ENCODE assay signal across 21 cellular contexts in genomic region chr1:93587354-93587753, GRCh38.
DNase-seq lines count a peak whose midpoint lies in the region; ATAC-seq and TF ChIP-seq lines count a peak whose summit lies in the region.
"Had no signal": no experiment of that assay in that cellular context is flagged by ENCODE, and none has a peak within 500 bp of the region (broad histone marks: within the 10 kb centered on the region; RNA-seq: fewer than 3 reads in every experiment).

No MANE protein-coding gene starts in this region.

- H3K36me3 ChIP-seq in HEK293 (ENCODE audit: control insufficient read depth in 2 of 2, insufficient read depth in 1 of 2, low read length in 2 of 2) (peaks cover 0 to 35% of the 10 kb centered on the region in 2 experiments; a peak in 2 of 3 replicates), PC-9 (ENCODE audit: low read depth) (peaks cover 87% of the 10 kb centered on the region)

- POLR2A ChIA-PET in HEK293 (lab: Yijun Ruan, JAX), result no interaction called here
- POLR2A ChIA-PET in PC-9 (lab: Charles Lee; ENCODE audit: unreplicated experiment), result no interaction called here

- no peaks in the 10 kb centered on the region for H3K27me3 Mint-ChIP-seq in stimulated activated memory B cell treated with anti-CD40 and anti-IgM and Interleukin-4, amounts not matched to agents 10 μg/mL and 1 μg/mL and 100 μg/mL, for 72 hours
- H3K27me3 Mint-ChIP-seq: CD4-positive, alpha-beta T cell; IgD-negative memory B cell had no signal

- H3K4me1 ChIP-seq in HEK293 (ENCODE audit: control insufficient read depth, insufficient read depth, low read length) (peaks cover 4% of the 10 kb centered on the region), PC-9 (replicated peaks; ENCODE audit: insufficient read depth) (peaks cover 92% of the 10 kb centered on the region)

- H2AFZ ChIP-seq in PC-9, result no peak overlapping the region

- H3F3A ChIP-seq in PC-9 (ENCODE audit: insufficient read depth, low read depth), result peaks cover 97% of the 10 kb centered on the region

- no peak overlapping the region for H3K4me3 ChIP-seq in HEK293 (ENCODE audit: low read depth, low read length)
- H3K4me3 ChIP-seq in PC-9, result no peak overlapping the region

- no peaks in the 10 kb centered on the region for H3K9me3 Mint-ChIP-seq in stimulated activated memory B cell treated with anti-CD40 and anti-IgM and Interleukin-4, amounts not matched to agents 10 μg/mL and 1 μg/mL and 100 μg/mL, for 72 hours
- H3K9me3 Mint-ChIP-seq: CD4-positive, alpha-beta T cell; IgD-negative memory B cell had no signal

- H3K36me3 Mint-ChIP-seq in stimulated activated memory B cell treated with anti-CD40 and anti-IgM and Interleukin-4, amounts not matched to agents 10 μg/mL and 1 μg/mL and 100 μg/mL, for 72 hours, result peaks cover 81% of the 10 kb centered on the region

- no peak overlapping the region for H3K4me3 Mint-ChIP-seq in stimulated activated memory B cell treated with anti-CD40 and anti-IgM and Interleukin-4, amounts not matched to agents 10 μg/mL and 1 μg/mL and 100 μg/mL, for 72 hours
- H3K4me3 Mint-ChIP-seq: CD4-positive, alpha-beta T cell; IgD-negative memory B cell had no signal

- BruUV-seq in PC-9 (replicated peaks; lab: Mats Ljungman, UMichigan), result no TSS peak

- no peaks in the 10 kb centered on the region for H3K9me2 ChIP-seq in PC-9 (ENCODE audit: insufficient read depth)
- H3K9me2 ChIP-seq: SK-N-SH had no signal

- no peak overlapping the region for H3K27ac ChIP-seq in HEK293 (ENCODE audit: extremely low read depth, low read depth, low read length)
- peak overlapping the region; percentile 83 for H3K27ac ChIP-seq in PC-9
- H3K27ac ChIP-seq in epithelial cell of prostate, result peak overlapping the region; percentile 72

- no peak overlapping the region for H3K27ac Mint-ChIP-seq in stimulated activated memory B cell treated with anti-CD40 and anti-IgM and Interleukin-4, amounts not matched to agents 10 μg/mL and 1 μg/mL and 100 μg/mL, for 72 hours
- H3K27ac Mint-ChIP-seq: CD4-positive, alpha-beta T cell had no signal

- peaks cover 90% of the 10 kb centered on the region for H3K79me2 ChIP-seq in PC-9 (ENCODE audit: low read depth)

- no peak for DNase-seq in PC-9
- DNase-seq in epithelial cell of prostate (ENCODE audit: low read depth, low spot score), result no peak
- peak; percentile 49 for DNase-seq in posterior vena cava (ENCODE audit: low spot score)
- DNase-seq in dermis blood vessel endothelial cell, result no peak
- DNase-seq: Caco-2; CD4-positive, alpha-beta T cell; DMS153; NCI-H1694; NCI-H2081; NCI-H2171; NCI-H345; NCI-H524; NCI-H774; SIG-M5; SK-N-SH had no signal

- no peaks in the 10 kb centered on the region for H3K9me3 ChIP-seq in HEK293 (ENCODE audit: control insufficient read depth, insufficient read depth, low read depth, low read length)
- no peaks in the 10 kb centered on the region for H3K9me3 ChIP-seq in PC-9 (ENCODE audit: insufficient read depth, low read depth)
- H3K9me3 ChIP-seq: Caco-2, SK-N-SH had no signal

- no peaks in the 10 kb centered on the region for H3K27me3 ChIP-seq in PC-9 (ENCODE audit: insufficient read depth, low read depth)

- TF ChIP-seq CTCF in HEK293 (tag by site-specific recombination; IDR thresholded peaks at IDR 0.05), result no peak
- TF ChIP-seq CTCF in PC-9 (conservative IDR thresholded peaks at IDR 0.05), result no peak

- peaks cover 11% of the 10 kb centered on the region for H3K4me1 Mint-ChIP-seq in stimulated activated memory B cell treated with anti-CD40 and anti-IgM and Interleukin-4, amounts not matched to agents 10 μg/mL and 1 μg/mL and 100 μg/mL, for 72 hours

- peaks cover 95% of the 10 kb centered on the region for H4K20me1 ChIP-seq in PC-9 (ENCODE audit: insufficient read depth)

- no peak for ATAC-seq in HG03159 (IDR thresholded peaks at IDR 0.05; ENCODE audit: unreplicated experiment)
- no peak for ATAC-seq in stimulated activated memory B cell treated with anti-CD40 and anti-IgM and Interleukin-4, amounts not matched to agents 10 μg/mL and 1 μg/mL and 100 μg/mL, for 72 hours
- no peak for ATAC-seq in GM21423 (IDR thresholded peaks at IDR 0.05; ENCODE audit: unreplicated experiment)
- ATAC-seq: HCT116 had no signal

- 0 out of 2 replicates have a peak overlapping the region, but pooled peaks have one; percentile 1 for H3K4me2 ChIP-seq in PC-9

- CTCF ChIA-PET in HEK293 (lab: Yijun Ruan, JAX) (interaction anchor here (1.0 kb wide), 1 partner anchor 227 kb away, joined by 3 read pairs; no protein-coding TSS in a partner anchor), PC-9 (lab: Charles Lee) (no interaction called here)

- intact Hi-C loops in PC-9 (cut with micrococcal nuclease; ENCODE audit: unreplicated experiment) (loop anchor here (5.0 kb wide), 1 partner anchor 95 kb away; the partner anchor contains the start of gene BCAR3), posterior vena cava (cut with DNase I) (no loop called here)

TF ChIP-seq in HEK293, 187 proteins besides CTCF, POLR2A, EP300 and RAD21:
- no peak for TF ChIP-seq ZNF211 (tag by site-specific recombination; IDR thresholded peaks at IDR 0.05; ENCODE audit: low read depth)
- TF ChIP-seq ZNF600 (tag by site-specific recombination; IDR thresholded peaks at IDR 0.05), result 0 out of 2 replicates have a peak, but pooled peaks have one; percentile 23
